Comparison of ENCODE assay signal across 18 cellular contexts in genomic region chr9:124960409-124960752, GRCh38.
"Had no signal": no experiment of that assay in that cellular context is flagged by ENCODE, and none has a peak within 500 bp of the region (broad histone marks: within the 10 kb centered on the region; RNA-seq: fewer than 3 reads in every experiment).

No MANE protein-coding gene starts in this region.

- H3K27me3 ChIP-seq: colonic mucosa, gastroesophageal sphincter, pancreas, testis, upper lobe of right lung had no signal

- H3K27ac Mint-ChIP-seq: activated naive CD8-positive, alpha-beta T cell treated with anti-CD3 and anti-CD28 coated beads for 36 hours; stimulated activated naive CD8-positive, alpha-beta T cell treated with anti-CD3 and anti-CD28 coated beads, Interleukin-15, amount 100 ng/mL, for 72 hours had no signal

- H3K36me3 ChIP-seq: colonic mucosa, gastroesophageal sphincter, pancreas, upper lobe of right lung had no signal

- ATAC-seq: activated T-cell treated with anti-CD3 and anti-CD28 coated beads, Interleukin-2, amount 50 U/mL, for 4 hours; gastroesophageal sphincter; pancreas; stimulated activated naive CD8-positive, alpha-beta T cell treated with anti-CD3 and anti-CD28 coated beads, Interleukin-15, amount 100 ng/mL, for 72 hours; upper lobe of right lung had no signal

- H3K9me3 ChIP-seq: colonic mucosa, gastroesophageal sphincter, pancreas, testis, upper lobe of right lung had no signal

- H3K4me3 ChIP-seq: colonic mucosa, gastroesophageal sphincter, pancreas, testis, upper lobe of right lung had no signal

- DNase-seq: activated CD4-positive, alpha-beta T cell treated with anti-CD3 and anti-CD28 coated beads for 1 hour; activated CD4-positive, alpha-beta T cell treated with anti-CD3 and anti-CD28 coated beads, Interleukin-2, amount 50 U/mL, for 48 hours; activated gamma-delta T cell; activated naive CD8-positive, alpha-beta T cell treated with anti-CD3 and anti-CD28 coated beads for 36 hours; activated T-cell treated with anti-CD3 and anti-CD28 coated beads, Interleukin-2, amount 50 U/mL, for 4 hours; anterior cingulate cortex; colonic mucosa; effector CD8-positive, alpha-beta T cell; kidney glomerular epithelial cell; pancreas; stimulated activated CD4-positive, alpha-beta T cell treated with anti-CD3 and anti-CD28 coated beads, Interleukin-4, amount 100 ng/mL, for 1 hour; stimulated activated CD8-positive, alpha-beta memory T cell treated with anti-CD3 and anti-CD28 coated beads, Interleukin-4, amount 100 ng/mL, for 48 hours; stimulated activated naive CD8-positive, alpha-beta T cell treated with anti-CD3 and anti-CD28 coated beads, Interleukin-15, amount 100 ng/mL, for 72 hours; T-helper 2 cell; testis; upper lobe of right lung had no signal

- H3K27me3 Mint-ChIP-seq: activated naive CD8-positive, alpha-beta T cell treated with anti-CD3 and anti-CD28 coated beads for 36 hours; stimulated activated naive CD8-positive, alpha-beta T cell treated with anti-CD3 and anti-CD28 coated beads, Interleukin-15, amount 100 ng/mL, for 72 hours had no signal

- H3K4me1 ChIP-seq: colonic mucosa, gastroesophageal sphincter, pancreas, testis, upper lobe of right lung had no signal

- FAIRE-seq: pancreas had no signal

- H3K4me3 Mint-ChIP-seq: activated naive CD8-positive, alpha-beta T cell treated with anti-CD3 and anti-CD28 coated beads for 36 hours; activated T-cell treated with anti-CD3 and anti-CD28 coated beads, Interleukin-2, amount 50 U/mL, for 4 hours; stimulated activated naive CD8-positive, alpha-beta T cell treated with anti-CD3 and anti-CD28 coated beads, Interleukin-15, amount 100 ng/mL, for 72 hours had no signal

- H3K27ac ChIP-seq: colonic mucosa, epithelial cell of prostate, gastroesophageal sphincter, pancreas, testis, upper lobe of right lung had no signal

- H3K9me3 Mint-ChIP-seq: activated naive CD8-positive, alpha-beta T cell treated with anti-CD3 and anti-CD28 coated beads for 36 hours; activated T-cell treated with anti-CD3 and anti-CD28 coated beads, Interleukin-2, amount 50 U/mL, for 4 hours; stimulated activated naive CD8-positive, alpha-beta T cell treated with anti-CD3 and anti-CD28 coated beads, Interleukin-15, amount 100 ng/mL, for 72 hours had no signal
